In the genomic region with DNA sequence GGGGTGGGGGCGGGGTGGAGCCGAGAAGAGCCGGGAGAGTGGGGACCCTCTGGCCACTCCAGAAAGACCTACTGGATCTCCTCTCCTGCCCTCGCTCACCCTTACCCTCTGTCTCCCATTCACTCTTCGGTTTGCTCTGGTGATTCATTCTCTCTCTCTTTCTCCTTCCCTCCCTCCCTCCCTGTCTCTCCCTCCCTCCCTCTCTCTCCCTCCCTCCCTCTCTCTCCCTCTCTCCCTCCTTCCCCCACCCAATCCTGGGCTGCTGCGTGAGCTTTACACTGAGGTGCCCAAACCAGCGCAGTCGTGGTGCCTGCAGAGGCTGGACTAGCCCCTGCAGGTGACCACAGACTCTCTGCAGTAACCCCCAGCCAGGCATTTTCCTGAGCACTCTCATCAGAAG, we compare ENCODE assay signal across 18 cellular contexts. TPM values are rescaled to one million over a fixed set of nuclear protein-coding genes. Genes with fewer than 3 reads are reported as not detected.
DNase-seq lines count a peak whose midpoint lies in the region; ATAC-seq, FAIRE-seq and TF ChIP-seq lines count a peak whose summit lies in the region.
"Had no signal": no experiment of that assay in that cellular context is flagged by ENCODE, and none has a peak within 500 bp of the region (broad histone marks: within the 10 kb centered on the region; RNA-seq: fewer than 3 reads in every experiment).

No MANE protein-coding gene starts in this region.

- no peak overlapping the region for H3K56ac ChIP-seq in mesendoderm (ENCODE audit: low read length)

- no peak overlapping the region for H4K5ac ChIP-seq in mesendoderm (ENCODE audit: low read length)

- peak overlapping the region; percentile 51 for H3K4me3 Mint-ChIP-seq in activated naive CD8-positive, alpha-beta T cell treated with anti-CD3 and anti-CD28 coated beads, Interleukin-2, amount 10 ng/mL, durations not matched to agents 7 days and 5 days
- H3K4me3 Mint-ChIP-seq in activated naive CD8-positive, alpha-beta T cell treated with anti-CD3 and anti-CD28 coated beads for 36 hours = no peak overlapping the region
- peak overlapping the region; percentile 26 to 40 for H3K4me3 Mint-ChIP-seq in effector memory CD8-positive, alpha-beta T cell
- H3K4me3 Mint-ChIP-seq: activated CD8-positive, alpha-beta memory T cell treated with anti-CD3 and anti-CD28 coated beads, Interleukin-2, amount 10 ng/mL, durations not matched to agents 7 days and 5 days; HFFc6 had no signal

- H3K9me3 ChIP-seq in uterus = no peaks in the 10 kb centered on the region
- H3K9me3 ChIP-seq: body of pancreas had no signal

- peaks cover 4% of the 10 kb centered on the region for H3K9me3 Mint-ChIP-seq in activated naive CD8-positive, alpha-beta T cell treated with anti-CD3 and anti-CD28 coated beads, Interleukin-2, amount 10 ng/mL, durations not matched to agents 7 days and 5 days
- peaks cover 17% of the 10 kb centered on the region for H3K9me3 Mint-ChIP-seq in activated naive CD8-positive, alpha-beta T cell treated with anti-CD3 and anti-CD28 coated beads for 36 hours
- no peaks in the 10 kb centered on the region for H3K9me3 Mint-ChIP-seq in effector memory CD8-positive, alpha-beta T cell

- no peak overlapping the region for H3K4ac ChIP-seq in mesendoderm (ENCODE audit: low read depth, low read length)

- no peak for ATAC-seq in activated naive CD8-positive, alpha-beta T cell treated with anti-CD3 and anti-CD28 coated beads, Interleukin-2, amount 10 ng/mL, durations not matched to agents 7 days and 5 days (ENCODE audit: low read depth)
- no peak for ATAC-seq in effector memory CD8-positive, alpha-beta T cell (replicated peaks)
- ATAC-seq in HG03520 (IDR thresholded peaks at IDR 0.05; ENCODE audit: unreplicated experiment) (no peak), GM18907 (IDR thresholded peaks at IDR 0.05; ENCODE audit: unreplicated experiment) (no peak)
- ATAC-seq: activated CD8-positive, alpha-beta memory T cell treated with anti-CD3 and anti-CD28 coated beads, Interleukin-2, amount 10 ng/mL, durations not matched to agents 7 days and 5 days had no signal

- no peak overlapping the region for H2BK5ac ChIP-seq in mesendoderm (ENCODE audit: low read length)

- TF ChIP-seq CTCF in uterus (IDR thresholded peaks at IDR 0.05) = no peak

- H3K4me1 ChIP-seq in mesendoderm (ENCODE audit: control insufficient read depth, low read depth, low read length) = no peaks in the 10 kb centered on the region
- H3K4me1 ChIP-seq in uterus = no peaks in the 10 kb centered on the region
- H3K4me1 ChIP-seq: body of pancreas had no signal

- H3K4me1 Mint-ChIP-seq in activated naive CD8-positive, alpha-beta T cell treated with anti-CD3 and anti-CD28 coated beads, Interleukin-2, amount 10 ng/mL, durations not matched to agents 7 days and 5 days = peaks cover 1% of the 10 kb centered on the region
- H3K4me1 Mint-ChIP-seq in activated naive CD8-positive, alpha-beta T cell treated with anti-CD3 and anti-CD28 coated beads for 36 hours = no peaks in the 10 kb centered on the region
- peaks cover 0 to 2% of the 10 kb centered on the region in 2 donors for H3K4me1 Mint-ChIP-seq in effector memory CD8-positive, alpha-beta T cell (ENCODE audit: low read depth in 2 of 2)
- H3K4me1 Mint-ChIP-seq: activated CD8-positive, alpha-beta memory T cell treated with anti-CD3 and anti-CD28 coated beads, Interleukin-2, amount 10 ng/mL, durations not matched to agents 7 days and 5 days had no signal

- no peak overlapping the region for H3K4me2 ChIP-seq in mesendoderm (ENCODE audit: low read length)

- no peak overlapping the region for H3K9ac ChIP-seq in mesendoderm (ENCODE audit: low read length)

- H2BK120ac ChIP-seq in mesendoderm (ENCODE audit: low read depth, low read length) = no peak overlapping the region

- no peaks in the 10 kb centered on the region for H3K79me2 ChIP-seq in mesendoderm (ENCODE audit: control insufficient read depth, insufficient read depth, low read length)

- H3K4me3 ChIP-seq in mesendoderm (ENCODE audit: low read length) (no peak overlapping the region), uterus (peak overlapping the region in 1 of 2 donors; percentile 52)
- H3K4me3 ChIP-seq: body of pancreas had no signal

- H2AK5ac ChIP-seq in mesendoderm (ENCODE audit: low read length) = no peak overlapping the region

- H4K8ac ChIP-seq in mesendoderm (ENCODE audit: low read depth, low read length) = no peak overlapping the region

- WGBS in mesendoderm (ENCODE audit: extremely low coverage, insufficient coverage, low lambda C conversion rate) = no CpG with 5 or more reads among the region's 8 CpGs

- H3K27ac ChIP-seq in mesendoderm (ENCODE audit: low read depth, low read length) = no peak overlapping the region
- peak overlapping the region; percentile 30 to 84 for H3K27ac ChIP-seq in uterus

- no peak for FAIRE-seq in H54 (lab: Jason Lieb, UNC)
- FAIRE-seq: endothelial cell of umbilical vein, GM12892 had no signal

- H3K27me3 Mint-ChIP-seq in activated naive CD8-positive, alpha-beta T cell treated with anti-CD3 and anti-CD28 coated beads, Interleukin-2, amount 10 ng/mL, durations not matched to agents 7 days and 5 days = peaks cover 44% of the 10 kb centered on the region
- H3K27me3 Mint-ChIP-seq in activated naive CD8-positive, alpha-beta T cell treated with anti-CD3 and anti-CD28 coated beads for 36 hours = peaks cover 49% of the 10 kb centered on the region
- H3K27me3 Mint-ChIP-seq in effector memory CD8-positive, alpha-beta T cell = peaks cover 46 to 50% of the 10 kb centered on the region in 2 donors

- no peak for TF ChIP-seq POLR2A in uterus (IDR thresholded peaks at IDR 0.05)
- TF ChIP-seq POLR2A in H54 (IDR thresholded peaks at IDR 0.05; ENCODE audit: low read depth, low read length) = no peak

- H3K27me3 ChIP-seq in mesendoderm (ENCODE audit: insufficient read depth, low read length, poor library complexity) (no peaks in the 10 kb centered on the region), uterus (no peaks in the 10 kb centered on the region)

- peak overlapping the region; percentile 16 for H3K18ac ChIP-seq in mesendoderm (ENCODE audit: low read length)

- no peaks in the 10 kb centered on the region for H3K79me1 ChIP-seq in mesendoderm (ENCODE audit: low read length)

- intact Hi-C loops in uterus (cut with DNase I; ENCODE audit: low total_unique reads) = no loop called here

- POLR2A ChIA-PET in activated naive CD8-positive, alpha-beta T cell treated with anti-CD3 and anti-CD28 coated beads, Interleukin-2, amount 10 ng/mL, durations not matched to agents 7 days and 5 days (lab: Charles Lee) = no interaction called here

- no peak overlapping the region for H2BK15ac ChIP-seq in mesendoderm (replicated peaks; ENCODE audit: low read depth)

- H3K36me3 ChIP-seq in mesendoderm (ENCODE audit: control insufficient read depth, insufficient read depth, low read length) (no peaks in the 10 kb centered on the region), uterus (no peaks in the 10 kb centered on the region)

- no peak overlapping the region for H3K27ac Mint-ChIP-seq in activated naive CD8-positive, alpha-beta T cell treated with anti-CD3 and anti-CD28 coated beads, Interleukin-2, amount 10 ng/mL, durations not matched to agents 7 days and 5 days
- H3K27ac Mint-ChIP-seq in activated naive CD8-positive, alpha-beta T cell treated with anti-CD3 and anti-CD28 coated beads for 36 hours = no peak overlapping the region
- H3K27ac Mint-ChIP-seq in effector memory CD8-positive, alpha-beta T cell = no peak overlapping the region
- H3K27ac Mint-ChIP-seq: activated CD8-positive, alpha-beta memory T cell treated with anti-CD3 and anti-CD28 coated beads, Interleukin-2, amount 10 ng/mL, durations not matched to agents 7 days and 5 days; HFFc6 had no signal

- H3K23ac ChIP-seq in mesendoderm (ENCODE audit: low read length) = no peak overlapping the region

- H3K36me3 Mint-ChIP-seq in activated naive CD8-positive, alpha-beta T cell treated with anti-CD3 and anti-CD28 coated beads, Interleukin-2, amount 10 ng/mL, durations not matched to agents 7 days and 5 days = peaks cover 1% of the 10 kb centered on the region
- peaks cover 2% of the 10 kb centered on the region for H3K36me3 Mint-ChIP-seq in activated naive CD8-positive, alpha-beta T cell treated with anti-CD3 and anti-CD28 coated beads for 36 hours
- no peaks in the 10 kb centered on the region for H3K36me3 Mint-ChIP-seq in effector memory CD8-positive, alpha-beta T cell (ENCODE audit: insufficient read depth)

- no peak for DNase-seq in activated naive CD8-positive, alpha-beta T cell treated with anti-CD3 and anti-CD28 coated beads, Interleukin-2, amount 10 ng/mL, durations not matched to agents 7 days and 5 days
- DNase-seq in activated naive CD8-positive, alpha-beta T cell treated with anti-CD3 and anti-CD28 coated beads for 36 hours = no peak
- no peak for DNase-seq in effector memory CD8-positive, alpha-beta T cell
- DNase-seq in mesendoderm (peak; percentile 65), uterus (peak in 1 of 2 donors; percentile 32), H54 (ENCODE audit: insufficient read length, low spot score) (no peak)
- DNase-seq: activated CD8-positive, alpha-beta memory T cell treated with anti-CD3 and anti-CD28 coated beads, Interleukin-2, amount 10 ng/mL, durations not matched to agents 7 days and 5 days; body of pancreas; DMS79 treated with DMSO at 0.1 percent for 48 hours; HFFc6; hypothalamus; IMR-90; NCI-H1436 treated with DMSO at 0.1 percent for 48 hours; SIG-M5 had no signal

RNA-seq across cellular contexts. Expression of a gene that starts 32.2 kb away (rescaled TPM):
- total RNA-seq in activated naive CD8-positive, alpha-beta T cell treated with anti-CD3 and anti-CD28 coated beads, Interleukin-2, amount 10 ng/mL, durations not matched to agents 7 days and 5 days = 1 to 10 TPM; 5.6 to 7.3 TPM
- 1 to 10 TPM; 2.5 to 3.6 TPM for total RNA-seq in activated naive CD8-positive, alpha-beta T cell treated with anti-CD3 and anti-CD28 coated beads for 36 hours
- 2.0 TPM for polyA plus RNA-seq in mesendoderm (2013, experiment 1 of 2)
- polyA plus RNA-seq in mesendoderm (2013, experiment 2 of 2) = 1.8 TPM
- total RNA-seq in uterus = 10 to 100 TPM in 1 of 4 donors, 1 to 10 TPM in 2, not detected in 1; 3.1 to 17.1 (median 8.1) TPM
- total RNA-seq: endothelial cell of umbilical vein, HFFc6, IMR-90 had no signal
